2 cellular contexts compared by ENCODE assay signal in genomic region chr17:49439673-49440571, GRCh38.
TF ChIP-seq lines count a peak whose summit lies in the region.

No MANE protein-coding gene starts in this region.

TF ChIP-seq in WTC11, 78 proteins besides CTCF, POLR2A, EP300 and RAD21 (continued from another document):
- TF ChIP-seq, protein P1, sequence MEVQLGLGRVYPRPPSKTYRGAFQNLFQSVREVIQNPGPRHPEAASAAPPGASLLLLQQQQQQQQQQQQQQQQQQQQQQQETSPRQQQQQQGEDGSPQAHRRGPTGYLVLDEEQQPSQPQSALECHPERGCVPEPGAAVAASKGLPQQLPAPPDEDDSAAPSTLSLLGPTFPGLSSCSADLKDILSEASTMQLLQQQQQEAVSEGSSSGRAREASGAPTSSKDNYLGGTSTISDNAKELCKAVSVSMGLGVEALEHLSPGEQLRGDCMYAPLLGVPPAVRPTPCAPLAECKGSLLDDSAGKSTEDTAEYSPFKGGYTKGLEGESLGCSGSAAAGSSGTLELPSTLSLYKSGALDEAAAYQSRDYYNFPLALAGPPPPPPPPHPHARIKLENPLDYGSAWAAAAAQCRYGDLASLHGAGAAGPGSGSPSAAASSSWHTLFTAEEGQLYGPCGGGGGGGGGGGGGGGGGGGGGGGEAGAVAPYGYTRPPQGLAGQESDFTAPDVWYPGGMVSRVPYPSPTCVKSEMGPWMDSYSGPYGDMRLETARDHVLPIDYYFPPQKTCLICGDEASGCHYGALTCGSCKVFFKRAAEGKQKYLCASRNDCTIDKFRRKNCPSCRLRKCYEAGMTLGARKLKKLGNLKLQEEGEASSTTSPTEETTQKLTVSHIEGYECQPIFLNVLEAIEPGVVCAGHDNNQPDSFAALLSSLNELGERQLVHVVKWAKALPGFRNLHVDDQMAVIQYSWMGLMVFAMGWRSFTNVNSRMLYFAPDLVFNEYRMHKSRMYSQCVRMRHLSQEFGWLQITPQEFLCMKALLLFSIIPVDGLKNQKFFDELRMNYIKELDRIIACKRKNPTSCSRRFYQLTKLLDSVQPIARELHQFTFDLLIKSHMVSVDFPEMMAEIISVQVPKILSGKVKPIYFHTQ (CRISPR knock-in tag; IDR thresholded peaks at IDR 0.05): no peak
- TF ChIP-seq, protein P2, sequence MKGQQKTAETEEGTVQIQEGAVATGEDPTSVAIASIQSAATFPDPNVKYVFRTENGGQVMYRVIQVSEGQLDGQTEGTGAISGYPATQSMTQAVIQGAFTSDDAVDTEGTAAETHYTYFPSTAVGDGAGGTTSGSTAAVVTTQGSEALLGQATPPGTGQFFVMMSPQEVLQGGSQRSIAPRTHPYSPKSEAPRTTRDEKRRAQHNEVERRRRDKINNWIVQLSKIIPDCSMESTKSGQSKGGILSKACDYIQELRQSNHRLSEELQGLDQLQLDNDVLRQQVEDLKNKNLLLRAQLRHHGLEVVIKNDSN (CRISPR knock-in tag; IDR thresholded peaks at IDR 0.05): no peak
- TF ChIP-seq TEAD4 (CRISPR knock-in tag; IDR thresholded peaks at IDR 0.05): no peak
- TF ChIP-seq PREB (CRISPR knock-in tag; IDR thresholded peaks at IDR 0.05; ENCODE audit: borderline replicate concordance): no peak
- TF ChIP-seq CREM (CRISPR knock-in tag; IDR thresholded peaks at IDR 0.05): no peak
- no peak for TF ChIP-seq SP1 (CRISPR knock-in tag; conservative IDR thresholded peaks at IDR 0.05)
- TF ChIP-seq, protein P3, sequence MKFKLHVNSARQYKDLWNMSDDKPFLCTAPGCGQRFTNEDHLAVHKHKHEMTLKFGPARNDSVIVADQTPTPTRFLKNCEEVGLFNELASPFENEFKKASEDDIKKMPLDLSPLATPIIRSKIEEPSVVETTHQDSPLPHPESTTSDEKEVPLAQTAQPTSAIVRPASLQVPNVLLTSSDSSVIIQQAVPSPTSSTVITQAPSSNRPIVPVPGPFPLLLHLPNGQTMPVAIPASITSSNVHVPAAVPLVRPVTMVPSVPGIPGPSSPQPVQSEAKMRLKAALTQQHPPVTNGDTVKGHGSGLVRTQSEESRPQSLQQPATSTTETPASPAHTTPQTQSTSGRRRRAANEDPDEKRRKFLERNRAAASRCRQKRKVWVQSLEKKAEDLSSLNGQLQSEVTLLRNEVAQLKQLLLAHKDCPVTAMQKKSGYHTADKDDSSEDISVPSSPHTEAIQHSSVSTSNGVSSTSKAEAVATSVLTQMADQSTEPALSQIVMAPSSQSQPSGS (CRISPR knock-in tag; IDR thresholded peaks at IDR 0.05; ENCODE audit: borderline replicate concordance, low read depth): no peak

TF ChIP-seq in HepG2, 621 proteins besides CTCF, POLR2A, EP300 and RAD21 (continued from another document and continues in another):
- TF ChIP-seq, protein P4, sequence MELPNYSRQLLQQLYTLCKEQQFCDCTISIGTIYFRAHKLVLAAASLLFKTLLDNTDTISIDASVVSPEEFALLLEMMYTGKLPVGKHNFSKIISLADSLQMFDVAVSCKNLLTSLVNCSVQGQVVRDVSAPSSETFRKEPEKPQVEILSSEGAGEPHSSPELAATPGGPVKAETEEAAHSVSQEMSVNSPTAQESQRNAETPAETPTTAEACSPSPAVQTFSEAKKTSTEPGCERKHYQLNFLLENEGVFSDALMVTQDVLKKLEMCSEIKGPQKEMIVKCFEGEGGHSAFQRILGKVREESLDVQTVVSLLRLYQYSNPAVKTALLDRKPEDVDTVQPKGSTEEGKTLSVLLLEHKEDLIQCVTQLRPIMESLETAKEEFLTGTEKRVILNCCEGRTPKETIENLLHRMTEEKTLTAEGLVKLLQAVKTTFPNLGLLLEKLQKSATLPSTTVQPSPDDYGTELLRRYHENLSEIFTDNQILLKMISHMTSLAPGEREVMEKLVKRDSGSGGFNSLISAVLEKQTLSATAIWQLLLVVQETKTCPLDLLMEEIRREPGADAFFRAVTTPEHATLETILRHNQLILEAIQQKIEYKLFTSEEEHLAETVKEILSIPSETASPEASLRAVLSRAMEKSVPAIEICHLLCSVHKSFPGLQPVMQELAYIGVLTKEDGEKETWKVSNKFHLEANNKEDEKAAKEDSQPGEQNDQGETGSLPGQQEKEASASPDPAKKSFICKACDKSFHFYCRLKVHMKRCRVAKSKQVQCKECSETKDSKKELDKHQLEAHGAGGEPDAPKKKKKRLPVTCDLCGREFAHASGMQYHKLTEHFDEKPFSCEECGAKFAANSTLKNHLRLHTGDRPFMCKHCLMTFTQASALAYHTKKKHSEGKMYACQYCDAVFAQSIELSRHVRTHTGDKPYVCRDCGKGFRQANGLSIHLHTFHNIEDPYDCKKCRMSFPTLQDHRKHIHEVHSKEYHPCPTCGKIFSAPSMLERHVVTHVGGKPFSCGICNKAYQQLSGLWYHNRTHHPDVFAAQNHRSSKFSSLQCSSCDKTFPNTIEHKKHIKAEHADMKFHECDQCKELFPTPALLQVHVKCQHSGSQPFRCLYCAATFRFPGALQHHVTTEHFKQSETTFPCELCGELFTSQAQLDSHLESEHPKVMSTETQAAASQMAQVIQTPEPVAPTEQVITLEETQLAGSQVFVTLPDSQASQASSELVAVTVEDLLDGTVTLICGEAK (IDR thresholded peaks at IDR 0.05): no peak
- TF ChIP-seq, protein P4 (CRISPR knock-in tag; IDR thresholded peaks at IDR 0.05): no peak
- TF ChIP-seq TFDP2 (CRISPR knock-in tag; IDR thresholded peaks at IDR 0.05): no peak
- no peak for TF ChIP-seq PAXIP1 (CRISPR knock-in tag; conservative IDR thresholded peaks at IDR 0.05)
- no peak for TF ChIP-seq PAWR (CRISPR knock-in tag; IDR thresholded peaks at IDR 0.05; ENCODE audit: borderline replicate concordance)
- no peak for TF ChIP-seq ZNF446 (CRISPR knock-in tag; IDR thresholded peaks at IDR 0.05)
- TF ChIP-seq ZNF569 (CRISPR knock-in tag; IDR thresholded peaks at IDR 0.05; ENCODE audit: borderline replicate concordance): no peak
- peak; percentile 18; the same call in 1 of the 2 replicates for TF ChIP-seq TCF7 (IDR thresholded peaks at IDR 0.05; ENCODE audit: low read depth)
- TF ChIP-seq HOXA5 (CRISPR knock-in tag; IDR thresholded peaks at IDR 0.05): no peak
- TF ChIP-seq ZNF317 (CRISPR knock-in tag; IDR thresholded peaks at IDR 0.05): no peak
- no peak for TF ChIP-seq ZNF784 (CRISPR knock-in tag; IDR thresholded peaks at IDR 0.05; ENCODE audit: borderline replicate concordance)
- no peak for TF ChIP-seq FOXK2 (IDR thresholded peaks at IDR 0.05)
- TF ChIP-seq ZBTB1 (CRISPR knock-in tag; IDR thresholded peaks at IDR 0.05; ENCODE audit: borderline replicate concordance): no peak
- TF ChIP-seq SMAD3 (CRISPR knock-in tag; IDR thresholded peaks at IDR 0.05): no peak
- TF ChIP-seq ESRRA (CRISPR knock-in tag; IDR thresholded peaks at IDR 0.05; ENCODE audit: low read depth): no peak
- no peak for TF ChIP-seq ZNF460 (CRISPR knock-in tag; IDR thresholded peaks at IDR 0.05; ENCODE audit: borderline replicate concordance)
- TF ChIP-seq SATB2 (CRISPR knock-in tag; IDR thresholded peaks at IDR 0.05): no peak
- no peak for TF ChIP-seq RORA (CRISPR knock-in tag; IDR thresholded peaks at IDR 0.05)
- no peak for TF ChIP-seq MAZ (IDR thresholded peaks at IDR 0.05; ENCODE audit: borderline replicate concordance, low read depth, low read length)
- TF ChIP-seq MAZ (CRISPR knock-in tag; IDR thresholded peaks at IDR 0.05; ENCODE audit: low read depth): no peak
- TF ChIP-seq ZNF768 (CRISPR knock-in tag; IDR thresholded peaks at IDR 0.05): peak; percentile 41; the same call in 1 of the 2 replicates
- TF ChIP-seq PBX3 (CRISPR knock-in tag; IDR thresholded peaks at IDR 0.05; ENCODE audit: borderline replicate concordance): no peak
- TF ChIP-seq, protein P5, sequence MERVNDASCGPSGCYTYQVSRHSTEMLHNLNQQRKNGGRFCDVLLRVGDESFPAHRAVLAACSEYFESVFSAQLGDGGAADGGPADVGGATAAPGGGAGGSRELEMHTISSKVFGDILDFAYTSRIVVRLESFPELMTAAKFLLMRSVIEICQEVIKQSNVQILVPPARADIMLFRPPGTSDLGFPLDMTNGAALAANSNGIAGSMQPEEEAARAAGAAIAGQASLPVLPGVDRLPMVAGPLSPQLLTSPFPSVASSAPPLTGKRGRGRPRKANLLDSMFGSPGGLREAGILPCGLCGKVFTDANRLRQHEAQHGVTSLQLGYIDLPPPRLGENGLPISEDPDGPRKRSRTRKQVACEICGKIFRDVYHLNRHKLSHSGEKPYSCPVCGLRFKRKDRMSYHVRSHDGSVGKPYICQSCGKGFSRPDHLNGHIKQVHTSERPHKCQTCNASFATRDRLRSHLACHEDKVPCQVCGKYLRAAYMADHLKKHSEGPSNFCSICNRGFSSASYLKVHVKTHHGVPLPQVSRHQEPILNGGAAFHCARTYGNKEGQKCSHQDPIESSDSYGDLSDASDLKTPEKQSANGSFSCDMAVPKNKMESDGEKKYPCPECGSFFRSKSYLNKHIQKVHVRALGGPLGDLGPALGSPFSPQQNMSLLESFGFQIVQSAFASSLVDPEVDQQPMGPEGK (CRISPR knock-in tag; IDR thresholded peaks at IDR 0.05): peak; percentile 61; the same call in 1 of the 2 replicates
- no peak for TF ChIP-seq ZSCAN30 (CRISPR knock-in tag; IDR thresholded peaks at IDR 0.05)
- TF ChIP-seq RARG (CRISPR knock-in tag; IDR thresholded peaks at IDR 0.05; ENCODE audit: low read depth): no peak
- no peak for TF ChIP-seq NR2C2 (CRISPR knock-in tag; IDR thresholded peaks at IDR 0.05; ENCODE audit: borderline replicate concordance)
- no peak for TF ChIP-seq ZNF672 (CRISPR knock-in tag; IDR thresholded peaks at IDR 0.05)
- TF ChIP-seq ZNF589 (CRISPR knock-in tag; conservative IDR thresholded peaks at IDR 0.05): no peak
